Comparison of ENCODE assay signal across 12 cellular contexts in genomic region chr18:41982942-41983660, GRCh38. TPM values are rescaled to one million over a fixed set of nuclear protein-coding genes. Genes with fewer than 3 reads are reported as not detected.
A peak's percentile ranks its signal among the peaks of the same experiment; 100 is the strongest.
DNase-seq lines count a peak whose midpoint lies in the region; ATAC-seq and TF ChIP-seq lines count a peak whose summit lies in the region.
"Had no signal": no experiment of that assay in that cellular context is flagged by ENCODE, and none has a peak within 500 bp of the region (broad histone marks: within the 10 kb centered on the region; RNA-seq: fewer than 3 reads in every experiment).

No MANE protein-coding gene starts in this region.

- no peaks in the 10 kb centered on the region for H4K20me1 ChIP-seq in Loucy (ENCODE audit: insufficient read depth, low read length, poor library complexity, severe bottlenecking)

- no peak overlapping the region for H2AFZ ChIP-seq in Loucy (ENCODE audit: low read length)

- H3K9ac ChIP-seq in Loucy (ENCODE audit: low read depth, low read length, poor library complexity, severe bottlenecking): no peak overlapping the region

- no peaks in the 10 kb centered on the region for H3F3A ChIP-seq in Loucy (ENCODE audit: low read depth)

- no peaks in the 10 kb centered on the region for H3K27me3 Mint-ChIP-seq in activated naive CD4-positive, alpha-beta T cell treated with anti-CD3 and anti-CD28 coated beads for 36 hours (ENCODE audit: low read depth)
- no peaks in the 10 kb centered on the region for H3K27me3 Mint-ChIP-seq in stimulated activated naive CD8-positive, alpha-beta T cell treated with anti-CD3 and anti-CD28 coated beads, Interleukin-15, Interleukin-2, amounts not matched to agents 100 ng/mL and 50 ng/mL, for 24 hours

- H3K4me3 Mint-ChIP-seq in activated naive CD4-positive, alpha-beta T cell treated with anti-CD3 and anti-CD28 coated beads for 36 hours: peak overlapping the region; percentile 13
- H3K4me3 Mint-ChIP-seq in stimulated activated naive CD8-positive, alpha-beta T cell treated with anti-CD3 and anti-CD28 coated beads, Interleukin-15, Interleukin-2, amounts not matched to agents 100 ng/mL and 50 ng/mL, for 24 hours: peak overlapping the region; percentile 61

- no TSS peak for BruUV-seq in A673 (replicated peaks; lab: Mats Ljungman, UMichigan)

- DNase-seq in activated naive CD4-positive, alpha-beta T cell treated with anti-CD3 and anti-CD28 coated beads for 36 hours: no peak
- DNase-seq in activated naive CD4-positive, alpha-beta T cell (lab: John Stamatoyannopoulos, UW): no peak
- DNase-seq in NCI-H1417 (lab: John Stamatoyannopoulos, UW) (no peak), A673 (ENCODE audit: low spot score) (no peak), cardiac septum (ENCODE audit: low spot score) (no peak)
- DNase-seq: AML-193, body of pancreas, GOT3, NCI-H1417 treated with DMSO at 0.1 percent for 48 hours had no signal

- TF ChIP-seq CTCF in Loucy (conservative IDR thresholded peaks at IDR 0.05; ENCODE audit: low read length): no peak
- no peak for TF ChIP-seq CTCF in A673 (conservative IDR thresholded peaks at IDR 0.05; ENCODE audit: low read depth, low read length)

- POLR2A ChIA-PET in A673 (lab: Charles Lee; ENCODE audit: low non-redundant PET): no interaction called here

- H3K4me1 Mint-ChIP-seq in activated naive CD4-positive, alpha-beta T cell treated with anti-CD3 and anti-CD28 coated beads for 36 hours (ENCODE audit: low read depth): peaks cover 34% of the 10 kb centered on the region
- peaks cover 34% of the 10 kb centered on the region for H3K4me1 Mint-ChIP-seq in stimulated activated naive CD8-positive, alpha-beta T cell treated with anti-CD3 and anti-CD28 coated beads, Interleukin-15, Interleukin-2, amounts not matched to agents 100 ng/mL and 50 ng/mL, for 24 hours (ENCODE audit: low read depth)

- peaks cover 21% of the 10 kb centered on the region for H3K4me1 ChIP-seq in Loucy (ENCODE audit: insufficient read depth, low read length, poor library complexity, severe bottlenecking)
- peaks cover 4% of the 10 kb centered on the region for H3K4me1 ChIP-seq in A673 (ENCODE audit: insufficient read depth, low read length, poor library complexity, severe bottlenecking)
- H3K4me1 ChIP-seq: body of pancreas had no signal

- H3K9me3 Mint-ChIP-seq in activated naive CD4-positive, alpha-beta T cell treated with anti-CD3 and anti-CD28 coated beads for 36 hours: no peaks in the 10 kb centered on the region
- H3K9me3 Mint-ChIP-seq in stimulated activated naive CD8-positive, alpha-beta T cell treated with anti-CD3 and anti-CD28 coated beads, Interleukin-15, Interleukin-2, amounts not matched to agents 100 ng/mL and 50 ng/mL, for 24 hours: no peaks in the 10 kb centered on the region

- peak; percentile 81 for ATAC-seq in HG02840 (IDR thresholded peaks at IDR 0.05; ENCODE audit: low FRiP score, unreplicated experiment)
- ATAC-seq: body of pancreas had no signal

- H3K4me3 ChIP-seq in Loucy (ENCODE audit: low read length, poor library complexity, severe bottlenecking): no peak overlapping the region
- no peak overlapping the region for H3K4me3 ChIP-seq in A673 (ENCODE audit: low read depth, low read length, poor library complexity, severe bottlenecking)
- H3K4me3 ChIP-seq: body of pancreas had no signal

- H3K27me3 ChIP-seq in Loucy (ENCODE audit: insufficient read depth, low read length, poor library complexity, severe bottlenecking): no peaks in the 10 kb centered on the region
- no peaks in the 10 kb centered on the region for H3K27me3 ChIP-seq in A673 (replicated peaks; ENCODE audit: insufficient read depth, low read depth, low read length, poor library complexity)
- H3K27me3 ChIP-seq: body of pancreas had no signal

- H3K36me3 Mint-ChIP-seq in activated naive CD4-positive, alpha-beta T cell treated with anti-CD3 and anti-CD28 coated beads for 36 hours (ENCODE audit: low read depth): peaks cover 8% of the 10 kb centered on the region
- peaks cover 30% of the 10 kb centered on the region for H3K36me3 Mint-ChIP-seq in stimulated activated naive CD8-positive, alpha-beta T cell treated with anti-CD3 and anti-CD28 coated beads, Interleukin-15, Interleukin-2, amounts not matched to agents 100 ng/mL and 50 ng/mL, for 24 hours (ENCODE audit: low read depth)

- intact Hi-C loops in activated naive CD4-positive, alpha-beta T cell treated with anti-CD3 and anti-CD28 coated beads for 36 hours (cut with micrococcal nuclease): loop anchor here (1.0 kb wide), 4 partner anchors 8 to 43 kb away; partner anchors contain the start of gene PIK3C3
- intact Hi-C loops in A673 (cut with micrococcal nuclease; ENCODE audit: unreplicated experiment): no loop called here
- intact Hi-C loops in cardiac septum (cut with DNase I): no loop called here

- H3K27ac Mint-ChIP-seq in activated naive CD4-positive, alpha-beta T cell treated with anti-CD3 and anti-CD28 coated beads for 36 hours: peak overlapping the region; percentile 78
- H3K27ac Mint-ChIP-seq in stimulated activated naive CD8-positive, alpha-beta T cell treated with anti-CD3 and anti-CD28 coated beads, Interleukin-15, Interleukin-2, amounts not matched to agents 100 ng/mL and 50 ng/mL, for 24 hours: peak overlapping the region; percentile 98

- no peaks in the 10 kb centered on the region for H3K9me3 ChIP-seq in Loucy (ENCODE audit: insufficient read depth, low read depth, low read length)
- no peaks in the 10 kb centered on the region for H3K9me3 ChIP-seq in A673 (ENCODE audit: low read depth, low read length, poor library complexity, severe bottlenecking)
- H3K9me3 ChIP-seq: body of pancreas had no signal

- peak overlapping the region; percentile 7 for H3K4me2 ChIP-seq in Loucy (ENCODE audit: low read depth, low read length, poor library complexity, severe bottlenecking)

- H3K36me3 ChIP-seq in Loucy (ENCODE audit: insufficient read depth, low read length) (peaks cover 29% of the 10 kb centered on the region), A673 (ENCODE audit: insufficient read depth, low read length, poor library complexity, severe bottlenecking) (no peaks in the 10 kb centered on the region)

- peaks cover 85% of the 10 kb centered on the region for H3K79me2 ChIP-seq in Loucy (ENCODE audit: insufficient read depth, low read length)

- H3K9me2 ChIP-seq in Loucy (replicated peaks; ENCODE audit: low read depth, low read length): no peaks in the 10 kb centered on the region

- CTCF ChIA-PET in activated naive CD4-positive, alpha-beta T cell treated with anti-CD3 and anti-CD28 coated beads for 36 hours (lab: Charles Lee): interaction anchor here (1.0 kb wide), 2 partner anchors 15 to 45 kb away, joined by 3 to 7 read pairs; no protein-coding TSS in a partner anchor
- CTCF ChIA-PET in A673 (lab: Charles Lee): no interaction called here

- H3K27ac ChIP-seq in A673 (ENCODE audit: low read depth, low read length, poor library complexity, severe bottlenecking): no peak overlapping the region
- H3K27ac ChIP-seq: body of pancreas had no signal

RNA-seq across cellular contexts. Expression of gene PIK3C3, which starts 28.1 kb away (rescaled TPM):
- total RNA-seq in activated naive CD4-positive, alpha-beta T cell treated with anti-CD3 and anti-CD28 coated beads for 36 hours: 10 to 100 TPM; 35.3 to 35.4 TPM
- total RNA-seq in A673 (2021) (49.6 and 50.8 TPM in 2 replicates), cardiac septum (32.5 TPM)
